1 cellular context compared by ENCODE assay signal in genomic region chr20:62010551-62011402, GRCh38.
TF ChIP-seq lines count a peak whose summit lies in the region.

No MANE protein-coding gene starts in this region.

TF ChIP-seq in K562, 482 proteins besides CTCF, POLR2A, EP300 and RAD21 (continued from another document and continues in another):
- TF ChIP-seq CGGBP1 (CRISPR knock-in tag; IDR thresholded peaks at IDR 0.05): no peak
- TF ChIP-seq ZNF586 (CRISPR knock-in tag; conservative IDR thresholded peaks at IDR 0.05): no peak
- TF ChIP-seq, protein P1, sequence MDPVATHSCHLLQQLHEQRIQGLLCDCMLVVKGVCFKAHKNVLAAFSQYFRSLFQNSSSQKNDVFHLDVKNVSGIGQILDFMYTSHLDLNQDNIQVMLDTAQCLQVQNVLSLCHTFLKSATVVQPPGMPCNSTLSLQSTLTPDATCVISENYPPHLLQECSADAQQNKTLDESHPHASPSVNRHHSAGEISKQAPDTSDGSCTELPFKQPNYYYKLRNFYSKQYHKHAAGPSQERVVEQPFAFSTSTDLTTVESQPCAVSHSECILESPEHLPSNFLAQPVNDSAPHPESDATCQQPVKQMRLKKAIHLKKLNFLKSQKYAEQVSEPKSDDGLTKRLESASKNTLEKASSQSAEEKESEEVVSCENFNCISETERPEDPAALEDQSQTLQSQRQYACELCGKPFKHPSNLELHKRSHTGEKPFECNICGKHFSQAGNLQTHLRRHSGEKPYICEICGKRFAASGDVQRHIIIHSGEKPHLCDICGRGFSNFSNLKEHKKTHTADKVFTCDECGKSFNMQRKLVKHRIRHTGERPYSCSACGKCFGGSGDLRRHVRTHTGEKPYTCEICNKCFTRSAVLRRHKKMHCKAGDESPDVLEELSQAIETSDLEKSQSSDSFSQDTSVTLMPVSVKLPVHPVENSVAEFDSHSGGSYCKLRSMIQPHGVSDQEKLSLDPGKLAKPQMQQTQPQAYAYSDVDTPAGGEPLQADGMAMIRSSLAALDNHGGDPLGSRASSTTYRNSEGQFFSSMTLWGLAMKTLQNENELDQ (CRISPR knock-in tag; IDR thresholded peaks at IDR 0.05; ENCODE audit: borderline replicate concordance): no peak
- no peak for TF ChIP-seq SRSF1 (IDR thresholded peaks at IDR 0.05; ENCODE audit: low read depth, low read length)
- TF ChIP-seq DEAF1 (CRISPR knock-in tag; IDR thresholded peaks at IDR 0.05): peak; percentile 73
- no peak for TF ChIP-seq TGIF2 (CRISPR knock-in tag; IDR thresholded peaks at IDR 0.05)
- TF ChIP-seq, protein P2, sequence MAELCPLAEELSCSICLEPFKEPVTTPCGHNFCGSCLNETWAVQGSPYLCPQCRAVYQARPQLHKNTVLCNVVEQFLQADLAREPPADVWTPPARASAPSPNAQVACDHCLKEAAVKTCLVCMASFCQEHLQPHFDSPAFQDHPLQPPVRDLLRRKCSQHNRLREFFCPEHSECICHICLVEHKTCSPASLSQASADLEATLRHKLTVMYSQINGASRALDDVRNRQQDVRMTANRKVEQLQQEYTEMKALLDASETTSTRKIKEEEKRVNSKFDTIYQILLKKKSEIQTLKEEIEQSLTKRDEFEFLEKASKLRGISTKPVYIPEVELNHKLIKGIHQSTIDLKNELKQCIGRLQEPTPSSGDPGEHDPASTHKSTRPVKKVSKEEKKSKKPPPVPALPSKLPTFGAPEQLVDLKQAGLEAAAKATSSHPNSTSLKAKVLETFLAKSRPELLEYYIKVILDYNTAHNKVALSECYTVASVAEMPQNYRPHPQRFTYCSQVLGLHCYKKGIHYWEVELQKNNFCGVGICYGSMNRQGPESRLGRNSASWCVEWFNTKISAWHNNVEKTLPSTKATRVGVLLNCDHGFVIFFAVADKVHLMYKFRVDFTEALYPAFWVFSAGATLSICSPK (IDR thresholded peaks at IDR 0.05; ENCODE audit: borderline replicate concordance): no peak
- TF ChIP-seq GABPA (tag; conservative IDR thresholded peaks at IDR 0.05; ENCODE audit: low read depth): no peak
- no peak for TF ChIP-seq KLF6 (CRISPR knock-in tag; IDR thresholded peaks at IDR 0.05; ENCODE audit: borderline replicate concordance)
- no peak for TF ChIP-seq SIN3B (IDR thresholded peaks at IDR 0.05; ENCODE audit: low read depth)
- TF ChIP-seq SRSF9 (IDR thresholded peaks at IDR 0.05; ENCODE audit: borderline replicate concordance, low read depth, low read length): no peak
- no peak for TF ChIP-seq PTTG1 (tag; IDR thresholded peaks at IDR 0.05; ENCODE audit: low read depth)
- no peak for TF ChIP-seq HNRNPH1 (optimal IDR thresholded peaks at IDR 0.05; ENCODE audit: low read depth, low read length)
- no peak for TF ChIP-seq ZNF347 (CRISPR knock-in tag; IDR thresholded peaks at IDR 0.05; ENCODE audit: low read depth)
- no peak for TF ChIP-seq NR0B1 (IDR thresholded peaks at IDR 0.05; ENCODE audit: partially characterized antibody)
- no peak for TF ChIP-seq ARNT (IDR thresholded peaks at IDR 0.05)
- TF ChIP-seq SMC3 (conservative IDR thresholded peaks at IDR 0.05; ENCODE audit: insufficient read depth, low read depth, low read length): peak; percentile 76
- TF ChIP-seq, protein P3, sequence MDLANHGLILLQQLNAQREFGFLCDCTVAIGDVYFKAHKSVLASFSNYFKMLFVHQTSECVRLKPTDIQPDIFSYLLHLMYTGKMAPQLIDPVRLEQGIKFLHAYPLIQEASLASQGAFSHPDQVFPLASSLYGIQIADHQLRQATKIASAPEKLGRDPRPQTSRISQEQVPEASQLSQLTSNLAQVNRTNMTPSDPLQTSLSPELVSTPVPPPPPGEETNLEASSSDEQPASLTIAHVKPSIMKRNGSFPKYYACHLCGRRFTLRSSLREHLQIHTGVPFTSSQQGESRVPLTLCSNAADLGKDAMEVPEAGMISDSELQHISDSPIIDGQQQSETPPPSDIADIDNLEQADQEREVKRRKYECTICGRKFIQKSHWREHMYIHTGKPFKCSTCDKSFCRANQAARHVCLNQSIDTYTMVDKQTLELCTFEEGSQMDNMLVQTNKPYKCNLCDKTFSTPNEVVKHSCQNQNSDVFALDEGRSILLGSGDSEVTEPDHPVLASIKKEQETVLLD (IDR thresholded peaks at IDR 0.05): no peak
- peak; percentile 19; the same call in 1 of the 2 replicates for TF ChIP-seq MAX (CRISPR knock-in tag; IDR thresholded peaks at IDR 0.05)
- TF ChIP-seq SIRT6 (IDR thresholded peaks at IDR 0.05; ENCODE audit: low read depth, low read length): no peak
- 0 out of 4 replicates have a peak, but pooled peaks of 1 of the 2 experiments have one; percentile 20 for TF ChIP-seq MAZ (CRISPR knock-in tag; conservative IDR thresholded peaks at IDR 0.05 in 1 of 2, IDR thresholded peaks at IDR 0.05 in 1 of 2)
- no peak for TF ChIP-seq LEF1 (IDR thresholded peaks at IDR 0.05)
- no peak for TF ChIP-seq SOX6 (IDR thresholded peaks at IDR 0.05)
- peak in 1 of 2 experiments; percentile 50 for TF ChIP-seq E2F6 (IDR thresholded peaks at IDR 0.05; ENCODE audit: borderline replicate concordance in 1 of 2, extremely low read depth in 1 of 2, insufficient read depth in 1 of 2, insufficient read length in 1 of 2, low read depth in 1 of 2, low read length in 1 of 2, poor library complexity in 1 of 2, severe bottlenecking in 1 of 2)
- TF ChIP-seq ZBTB40 (IDR thresholded peaks at IDR 0.05): no peak
- no peak for TF ChIP-seq ZBTB40 (CRISPR knock-in tag; IDR thresholded peaks at IDR 0.05)
- no peak for TF ChIP-seq HMG20B (CRISPR knock-in tag; IDR thresholded peaks at IDR 0.05)
- no peak for TF ChIP-seq ZBTB9 (CRISPR knock-in tag; IDR thresholded peaks at IDR 0.05)
- TF ChIP-seq, protein P4, sequence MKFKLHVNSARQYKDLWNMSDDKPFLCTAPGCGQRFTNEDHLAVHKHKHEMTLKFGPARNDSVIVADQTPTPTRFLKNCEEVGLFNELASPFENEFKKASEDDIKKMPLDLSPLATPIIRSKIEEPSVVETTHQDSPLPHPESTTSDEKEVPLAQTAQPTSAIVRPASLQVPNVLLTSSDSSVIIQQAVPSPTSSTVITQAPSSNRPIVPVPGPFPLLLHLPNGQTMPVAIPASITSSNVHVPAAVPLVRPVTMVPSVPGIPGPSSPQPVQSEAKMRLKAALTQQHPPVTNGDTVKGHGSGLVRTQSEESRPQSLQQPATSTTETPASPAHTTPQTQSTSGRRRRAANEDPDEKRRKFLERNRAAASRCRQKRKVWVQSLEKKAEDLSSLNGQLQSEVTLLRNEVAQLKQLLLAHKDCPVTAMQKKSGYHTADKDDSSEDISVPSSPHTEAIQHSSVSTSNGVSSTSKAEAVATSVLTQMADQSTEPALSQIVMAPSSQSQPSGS (CRISPR knock-in tag; IDR thresholded peaks at IDR 0.05): no peak
- TF ChIP-seq, protein P5, sequence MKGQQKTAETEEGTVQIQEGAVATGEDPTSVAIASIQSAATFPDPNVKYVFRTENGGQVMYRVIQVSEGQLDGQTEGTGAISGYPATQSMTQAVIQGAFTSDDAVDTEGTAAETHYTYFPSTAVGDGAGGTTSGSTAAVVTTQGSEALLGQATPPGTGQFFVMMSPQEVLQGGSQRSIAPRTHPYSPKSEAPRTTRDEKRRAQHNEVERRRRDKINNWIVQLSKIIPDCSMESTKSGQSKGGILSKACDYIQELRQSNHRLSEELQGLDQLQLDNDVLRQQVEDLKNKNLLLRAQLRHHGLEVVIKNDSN (CRISPR knock-in tag; IDR thresholded peaks at IDR 0.05): peak; percentile 43; the same call in 1 of the 2 replicates
- TF ChIP-seq ARID2 (IDR thresholded peaks at IDR 0.05): peak; percentile 75
- no peak for TF ChIP-seq NFRKB (IDR thresholded peaks at IDR 0.05; ENCODE audit: low read depth)
- no peak for TF ChIP-seq RHOXF2B (CRISPR knock-in tag; conservative IDR thresholded peaks at IDR 0.05)
